Comparison of ENCODE assay signal across 7 cellular contexts in genomic region chr9:31908158-31908890, GRCh38.
DNase-seq lines count a peak whose midpoint lies in the region; ATAC-seq lines count a peak whose summit lies in the region.

No MANE protein-coding gene starts in this region.

- DNase-seq in MV-4-11 (lab: John Stamatoyannopoulos, UW) (peak; percentile 48), kidney tubule cell (ENCODE audit: low spot score) (peak; percentile 44), HUDEP-2 (lab: John Stamatoyannopoulos, UW; ENCODE audit: unreplicated experiment in 76 of 76) (no peak), UCSD-AML1 (lab: John Stamatoyannopoulos, UW; ENCODE audit: unreplicated experiment) (no peak), NCI-H510A treated with DMSO at 0.1 percent for 48 hours (lab: John Stamatoyannopoulos, UW) (no peak)

- peak; percentile 86 for ATAC-seq in GM18868 (IDR thresholded peaks at IDR 0.05; ENCODE audit: unreplicated experiment)
- ATAC-seq in HG02623 (IDR thresholded peaks at IDR 0.05; ENCODE audit: unreplicated experiment) = peak; percentile 68

Comparison
In these comparisons a context has a peak if more than half of its experiments do, and no peak if none do; other contexts are left out.
1. DNase-seq: peak in MV-4-11 (single experiment) and kidney tubule cell (single experiment); none in HUDEP-2 (0 of 76), UCSD-AML1 (single experiment) and NCI-H510A treated with DMSO at 0.1 percent for 48 hours (single experiment).